Comparison of ENCODE assay signal across 6 cellular contexts in the genomic region with DNA sequence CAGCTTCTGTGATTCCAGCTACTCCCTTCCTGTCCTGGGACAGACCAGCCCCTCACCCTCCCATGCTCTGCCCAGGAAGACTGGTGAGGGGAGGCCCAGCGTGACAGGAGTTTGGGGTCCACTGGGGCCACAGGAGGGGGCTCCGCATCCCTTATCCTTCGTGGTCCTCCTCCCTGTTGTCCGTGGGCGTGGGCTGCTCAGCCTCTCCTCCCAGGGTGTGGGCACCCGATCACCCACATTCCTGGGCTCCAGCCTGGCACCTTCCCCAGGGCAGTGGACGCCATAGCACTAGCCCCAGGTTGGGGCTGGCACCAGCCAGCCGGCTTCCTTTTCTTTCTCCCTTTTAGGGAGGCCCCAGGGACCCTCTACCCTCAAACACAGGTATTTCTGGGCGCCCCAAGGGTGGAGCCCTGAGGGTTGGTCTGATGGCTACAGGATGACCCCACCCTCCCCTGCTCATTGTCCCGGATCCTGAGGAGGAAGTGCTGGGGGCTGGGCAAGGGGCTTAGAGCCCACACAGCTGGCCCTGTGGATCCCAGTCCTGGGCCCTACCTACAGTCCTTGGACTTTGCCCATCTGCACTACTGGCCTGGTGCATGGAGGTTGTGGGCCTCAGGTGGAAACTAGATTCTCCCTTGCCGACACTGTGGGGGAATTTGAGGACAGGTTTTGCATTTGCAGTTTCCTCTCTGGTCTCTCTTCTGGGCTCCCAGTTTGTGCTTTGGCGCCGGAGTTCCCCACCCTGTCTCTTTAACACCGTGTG. TPM values are rescaled to one million over a fixed set of nuclear protein-coding genes. Genes with fewer than 3 reads are reported as not detected.
DNase-seq lines count a peak whose midpoint lies in the region; ATAC-seq and TF ChIP-seq lines count a peak whose summit lies in the region.

No MANE protein-coding gene starts in this region.

- DNase-seq in activated CD4-positive, alpha-beta T cell treated with anti-CD3 and anti-CD28 coated beads, Interleukin-2, amount 10 ng/mL, durations not matched to agents 7 days and 5 days: no peak
- DNase-seq in activated CD4-positive, alpha-beta T cell treated with anti-CD3 and anti-CD28 coated beads for 1 hour: no peak
- DNase-seq in fibroblast of lung (ENCODE audit: low read depth in 2 of 2): no peak
- no peak for DNase-seq in stimulated activated naive B cell treated with anti-CD40 and anti-IgM and Interleukin-4, amounts not matched to agents 10 μg/mL and 1 μg/mL and 100 μg/mL, for 72 hours
- DNase-seq in activated effector memory CD4-positive, alpha-beta T cell treated with Interleukin-2 at 50 U/mL for 16 hours: no peak

- POLR2A ChIA-PET in activated CD4-positive, alpha-beta T cell treated with anti-CD3 and anti-CD28 coated beads, Interleukin-2, amount 10 ng/mL, durations not matched to agents 7 days and 5 days (lab: Charles Lee): interaction anchor here (0.5 kb wide), 1 partner anchor 19 kb away, joined by 3 read pairs; no protein-coding TSS in a partner anchor

- TF ChIP-seq CTCF in fibroblast of lung (conservative IDR thresholded peaks at IDR 0.05 in 1 of 2, IDR thresholded peaks at IDR 0.05 in 1 of 2; ENCODE audit: low read depth in 1 of 2, low read length in 2 of 2): no peak

- H3K79me2 ChIP-seq in fibroblast of lung (ENCODE audit: control insufficient read depth, insufficient read depth, low read length): peaks cover 29% of the 10 kb centered on the region

- H3K27me3 Mint-ChIP-seq in activated CD4-positive, alpha-beta T cell treated with anti-CD3 and anti-CD28 coated beads, Interleukin-2, amount 10 ng/mL, durations not matched to agents 7 days and 5 days: peaks cover 4% of the 10 kb centered on the region
- H3K27me3 Mint-ChIP-seq in stimulated activated naive B cell treated with anti-CD40 and anti-IgM and Interleukin-4, amounts not matched to agents 10 μg/mL and 1 μg/mL and 100 μg/mL, for 72 hours: peaks cover 5 to 28% of the 10 kb centered on the region in 2 donors

- H3K9ac ChIP-seq in fibroblast of lung (ENCODE audit: insufficient read depth, low read length): peak overlapping the region; percentile 67

- H2AFZ ChIP-seq in fibroblast of lung (ENCODE audit: low read length): no peak overlapping the region

- peak overlapping the region; percentile 61 for H3K27ac ChIP-seq in fibroblast of lung (ENCODE audit: insufficient read depth, low read length)

- no peaks in the 10 kb centered on the region for H3K27me3 ChIP-seq in fibroblast of lung (ENCODE audit: control insufficient read depth, insufficient read depth, low read length)

- peak overlapping the region; percentile 86 for H3K4me3 Mint-ChIP-seq in activated CD4-positive, alpha-beta T cell treated with anti-CD3 and anti-CD28 coated beads, Interleukin-2, amount 10 ng/mL, durations not matched to agents 7 days and 5 days
- peak overlapping the region; percentile 78 to 94 for H3K4me3 Mint-ChIP-seq in stimulated activated naive B cell treated with anti-CD40 and anti-IgM and Interleukin-4, amounts not matched to agents 10 μg/mL and 1 μg/mL and 100 μg/mL, for 72 hours

- no peaks in the 10 kb centered on the region for H4K20me1 ChIP-seq in fibroblast of lung (ENCODE audit: control insufficient read depth, extremely low read depth, insufficient read depth, low read length)

- H3K27ac Mint-ChIP-seq in activated CD4-positive, alpha-beta T cell treated with anti-CD3 and anti-CD28 coated beads, Interleukin-2, amount 10 ng/mL, durations not matched to agents 7 days and 5 days: peak overlapping the region; percentile 66
- peak overlapping the region; percentile 89 for H3K27ac Mint-ChIP-seq in stimulated activated naive B cell treated with anti-CD40 and anti-IgM and Interleukin-4, amounts not matched to agents 10 μg/mL and 1 μg/mL and 100 μg/mL, for 72 hours

- H3K36me3 ChIP-seq in fibroblast of lung (ENCODE audit: control insufficient read depth, insufficient read depth, low read length): peaks cover 20% of the 10 kb centered on the region

- CTCF ChIA-PET in activated CD4-positive, alpha-beta T cell treated with anti-CD3 and anti-CD28 coated beads, Interleukin-2, amount 10 ng/mL, durations not matched to agents 7 days and 5 days (lab: Charles Lee): interaction anchor here (0.8 to 2.3 kb wide), 2 partner anchors 32 to 96 kb away, joined by 3 to 9 read pairs; partner anchors contain the start of gene CHRNE

- ATAC-seq in stimulated activated naive B cell treated with anti-CD40 and anti-IgM and Interleukin-4, amounts not matched to agents 10 μg/mL and 1 μg/mL and 100 μg/mL, for 72 hours (replicated peaks): peak in 1 of 2 donors; percentile 27
- no peak for ATAC-seq in HG03045 (IDR thresholded peaks at IDR 0.05; ENCODE audit: unreplicated experiment)

- H3K4me2 ChIP-seq in fibroblast of lung (ENCODE audit: extremely low read depth, insufficient read depth, low read length): peak overlapping the region; percentile 86

- peak overlapping the region; percentile 68 to 95 (median 92) for H3K4me3 ChIP-seq in fibroblast of lung (replicated peaks in 1 of 4; ENCODE audit: control extremely low read depth in 1 of 4, insufficient read depth in 1 of 4, low read depth in 3 of 4, low read length in 4 of 4)

- peaks cover 12% of the 10 kb centered on the region for H3K4me1 ChIP-seq in fibroblast of lung (ENCODE audit: control insufficient read depth, extremely low read depth, insufficient read depth, low read length)

- no peaks in the 10 kb centered on the region for H3K9me3 ChIP-seq in fibroblast of lung (ENCODE audit: control insufficient read depth, insufficient read depth, low read depth, low read length)

- peaks cover 23% of the 10 kb centered on the region for H3K4me1 Mint-ChIP-seq in activated CD4-positive, alpha-beta T cell treated with anti-CD3 and anti-CD28 coated beads, Interleukin-2, amount 10 ng/mL, durations not matched to agents 7 days and 5 days
- H3K4me1 Mint-ChIP-seq in stimulated activated naive B cell treated with anti-CD40 and anti-IgM and Interleukin-4, amounts not matched to agents 10 μg/mL and 1 μg/mL and 100 μg/mL, for 72 hours: peaks cover 27 to 37% of the 10 kb centered on the region in 2 donors

- peaks cover 32% of the 10 kb centered on the region for H3K36me3 Mint-ChIP-seq in activated CD4-positive, alpha-beta T cell treated with anti-CD3 and anti-CD28 coated beads, Interleukin-2, amount 10 ng/mL, durations not matched to agents 7 days and 5 days (ENCODE audit: low read depth)
- H3K36me3 Mint-ChIP-seq in stimulated activated naive B cell treated with anti-CD40 and anti-IgM and Interleukin-4, amounts not matched to agents 10 μg/mL and 1 μg/mL and 100 μg/mL, for 72 hours: peaks cover 34 to 41% of the 10 kb centered on the region in 2 donors

- no peaks in the 10 kb centered on the region for H3K9me3 Mint-ChIP-seq in activated CD4-positive, alpha-beta T cell treated with anti-CD3 and anti-CD28 coated beads, Interleukin-2, amount 10 ng/mL, durations not matched to agents 7 days and 5 days
- H3K9me3 Mint-ChIP-seq in stimulated activated naive B cell treated with anti-CD40 and anti-IgM and Interleukin-4, amounts not matched to agents 10 μg/mL and 1 μg/mL and 100 μg/mL, for 72 hours: no peaks in the 10 kb centered on the region

RNA-seq across cellular contexts. Expression of gene KIF1C, which starts 1.1 kb away (rescaled TPM):
- 10 to 100 TPM; 36.6 to 48.8 TPM for total RNA-seq in activated CD4-positive, alpha-beta T cell treated with anti-CD3 and anti-CD28 coated beads, Interleukin-2, amount 10 ng/mL, durations not matched to agents 7 days and 5 days
- 52.4 and 86.0 TPM in 2 replicates for total RNA-seq in fibroblast of lung
- polyA plus RNA-seq in fibroblast of lung: 68.1 and 70.5 TPM in 2 replicates
- 104 and 119 TPM in 2 replicates for polyA plus RNA-seq in fibroblast of lung (2012)
- polyA minus RNA-seq in fibroblast of lung (ENCODE audit: low replicate concordance): 90.0 and 98.0 TPM in 2 replicates

RNA-seq across cellular contexts. Expression of gene INCA1, which starts 1.5 kb away (rescaled TPM):
- under 1 TPM; 0.35 to 0.50 TPM for total RNA-seq in activated CD4-positive, alpha-beta T cell treated with anti-CD3 and anti-CD28 coated beads, Interleukin-2, amount 10 ng/mL, durations not matched to agents 7 days and 5 days
- 0.26 and 0.33 TPM in 2 replicates for total RNA-seq in fibroblast of lung
- 0.28 and 0.38 TPM in 2 replicates for polyA plus RNA-seq in fibroblast of lung
- 1.1 and 1.6 TPM in 2 replicates for polyA plus RNA-seq in fibroblast of lung (2012)
- 6.9 TPM in 1 of 2 replicates, not detected in the other for polyA minus RNA-seq in fibroblast of lung (ENCODE audit: low replicate concordance)

RNA-seq across cellular contexts. Expression of gene CAMTA2, which starts 11.4 kb away (rescaled TPM):
- 10 to 100 TPM; 58.2 to 62.7 TPM for total RNA-seq in activated CD4-positive, alpha-beta T cell treated with anti-CD3 and anti-CD28 coated beads, Interleukin-2, amount 10 ng/mL, durations not matched to agents 7 days and 5 days
- 8.5 and 18.3 TPM in 2 replicates for total RNA-seq in fibroblast of lung
- 12.4 and 16.1 TPM in 2 replicates for polyA plus RNA-seq in fibroblast of lung
- polyA plus RNA-seq in fibroblast of lung (2012): 28.3 and 34.4 TPM in 2 replicates
- 69.9 and 79.8 TPM in 2 replicates for polyA minus RNA-seq in fibroblast of lung (ENCODE audit: low replicate concordance)

RNA-seq across cellular contexts. Expression of gene SPAG7, which starts 31.2 kb away (rescaled TPM):
- total RNA-seq in activated CD4-positive, alpha-beta T cell treated with anti-CD3 and anti-CD28 coated beads, Interleukin-2, amount 10 ng/mL, durations not matched to agents 7 days and 5 days: 10 to 100 TPM; 47.7 to 53.6 TPM
- total RNA-seq in fibroblast of lung: 42.9 and 62.8 TPM in 2 replicates
- polyA plus RNA-seq in fibroblast of lung: 80.8 and 83.0 TPM in 2 replicates
- 71.3 and 76.9 TPM in 2 replicates for polyA plus RNA-seq in fibroblast of lung (2012)
- 15.0 and 20.9 TPM in 2 replicates for polyA minus RNA-seq in fibroblast of lung (ENCODE audit: low replicate concordance)

RNA-seq across cellular contexts. Expression of gene SLC52A1, which starts 36.4 kb away (rescaled TPM):
- under 1 TPM; 0.48 to 0.82 TPM for total RNA-seq in activated CD4-positive, alpha-beta T cell treated with anti-CD3 and anti-CD28 coated beads, Interleukin-2, amount 10 ng/mL, durations not matched to agents 7 days and 5 days
- total RNA-seq in fibroblast of lung: 0.26 and 0.66 TPM in 2 replicates
- polyA plus RNA-seq in fibroblast of lung: not detected in 2 replicates
- not detected in 2 replicates for polyA plus RNA-seq in fibroblast of lung (2012)
- not detected in 2 replicates for polyA minus RNA-seq in fibroblast of lung (ENCODE audit: low replicate concordance)
